Comparison of ENCODE assay signal across 7 cellular contexts in genomic region chr5:91963166-91963565, GRCh38.
"Had no signal": no experiment of that assay in that cellular context is flagged by ENCODE, and none has a peak within 500 bp of the region (broad histone marks: within the 10 kb centered on the region; RNA-seq: fewer than 3 reads in every experiment).

No MANE protein-coding gene starts in this region.

- DNase-seq: GDM1, GF-D8 had no signal

- FAIRE-seq: G401.6, GM12891, GM12892, GM18507, GM19239 had no signal
